In the genomic region with DNA sequence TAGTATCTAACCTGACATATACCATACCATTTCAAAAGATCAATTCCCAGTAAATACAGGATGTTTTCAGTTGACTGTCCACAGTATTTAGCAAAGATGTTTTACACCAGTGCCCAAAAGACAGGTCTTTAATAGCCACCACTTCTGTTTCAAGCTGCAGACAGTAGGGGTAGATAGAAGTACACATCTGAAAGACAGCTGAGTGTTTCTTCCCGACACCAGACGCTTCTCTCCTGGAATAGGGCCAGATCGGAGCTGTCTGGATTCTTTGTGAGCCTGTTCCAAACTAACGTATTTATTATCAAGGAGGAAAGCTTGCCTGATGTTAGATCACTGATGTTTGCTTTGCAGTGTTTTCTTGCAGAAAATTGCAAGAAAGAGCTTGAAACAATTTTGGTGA, we compare ENCODE assay signal across 10 cellular contexts.
A peak's percentile ranks its signal among the peaks of the same experiment; 100 is the strongest.
DNase-seq lines count a peak whose midpoint lies in the region; ATAC-seq and TF ChIP-seq lines count a peak whose summit lies in the region.
"Had no signal": no experiment of that assay in that cellular context is flagged by ENCODE, and none has a peak within 500 bp of the region (broad histone marks: within the 10 kb centered on the region; RNA-seq: fewer than 3 reads in every experiment).

No MANE protein-coding gene starts in this region.

- DNase-seq in EL (peak; percentile 51), RWPE2 (ENCODE audit: low spot score) (no peak), fibroblast of the aortic adventitia (ENCODE audit: low read depth) (peak; percentile 48), osteocyte (ENCODE audit: extremely low spot score, unreplicated experiment) (no peak)
- no peak for DNase-seq in activated T-helper 2 cell treated with anti-CD3 and anti-CD28 coated beads, Interferon-gamma antibody, Interleukin-2, Interleukin-4, amounts not matched to agents 10 μg/mL and 5 μg/mL and 100 μg/mL, durations not matched to agents 14 hours and 24 hours and 36 hours (ENCODE audit: low spot score)
- no peak for DNase-seq in stimulated activated CD4-positive, alpha-beta T cell treated with anti-CD3 and anti-CD28 coated beads, Interleukin-2, amount 100 ng/mL, for 24 hours
- DNase-seq: SHP77 treated with DMSO at 0.1 percent for 48 hours, upper lobe of left lung had no signal

- no peaks in the 10 kb centered on the region for H3K36me3 ChIP-seq in RWPE2 (ENCODE audit: low read depth)
- H3K36me3 ChIP-seq: upper lobe of left lung had no signal

- H3K9me3 ChIP-seq in RWPE2 (ENCODE audit: severe bottlenecking), result no peaks in the 10 kb centered on the region
- H3K9me3 ChIP-seq: upper lobe of left lung had no signal

- H3K27me3 Mint-ChIP-seq in osteocyte (ENCODE audit: unreplicated experiment), result no peaks in the 10 kb centered on the region
- peaks cover 7% of the 10 kb centered on the region for H3K27me3 Mint-ChIP-seq in activated T-helper 2 cell treated with anti-CD3 and anti-CD28 coated beads, Interferon-gamma antibody, Interleukin-2, Interleukin-4, amounts not matched to agents 10 μg/mL and 5 μg/mL and 100 μg/mL, durations not matched to agents 14 hours and 24 hours and 36 hours (ENCODE audit: low read depth)

- H3K4me3 Mint-ChIP-seq in osteocyte (ENCODE audit: unreplicated experiment), result no peak overlapping the region
- H3K4me3 Mint-ChIP-seq in activated T-helper 2 cell treated with anti-CD3 and anti-CD28 coated beads, Interferon-gamma antibody, Interleukin-2, Interleukin-4, amounts not matched to agents 10 μg/mL and 5 μg/mL and 100 μg/mL, durations not matched to agents 14 hours and 24 hours and 36 hours (ENCODE audit: low read depth), result no peak overlapping the region

- no peak overlapping the region for H3K4me3 ChIP-seq in RWPE2 (ENCODE audit: severe bottlenecking)
- H3K4me3 ChIP-seq in fibroblast of the aortic adventitia (ENCODE audit: low read depth, low read length), result no peak overlapping the region
- H3K4me3 ChIP-seq: upper lobe of left lung had no signal

- TF ChIP-seq CTCF in RWPE2 (IDR thresholded peaks at IDR 0.05; ENCODE audit: poor library complexity, severe bottlenecking) (peak; percentile 58), fibroblast of the aortic adventitia (IDR thresholded peaks at IDR 0.05; ENCODE audit: insufficient read depth, low read length) (no peak), osteocyte (IDR thresholded peaks at IDR 0.05) (peak; percentile 56)

- H3K9me3 Mint-ChIP-seq in osteocyte (ENCODE audit: unreplicated experiment), result no peaks in the 10 kb centered on the region
- H3K9me3 Mint-ChIP-seq in activated T-helper 2 cell treated with anti-CD3 and anti-CD28 coated beads, Interferon-gamma antibody, Interleukin-2, Interleukin-4, amounts not matched to agents 10 μg/mL and 5 μg/mL and 100 μg/mL, durations not matched to agents 14 hours and 24 hours and 36 hours, result no peaks in the 10 kb centered on the region

- H3K36me3 Mint-ChIP-seq in osteocyte (ENCODE audit: unreplicated experiment), result no peaks in the 10 kb centered on the region
- H3K36me3 Mint-ChIP-seq in activated T-helper 2 cell treated with anti-CD3 and anti-CD28 coated beads, Interferon-gamma antibody, Interleukin-2, Interleukin-4, amounts not matched to agents 10 μg/mL and 5 μg/mL and 100 μg/mL, durations not matched to agents 14 hours and 24 hours and 36 hours (ENCODE audit: low read depth), result no peaks in the 10 kb centered on the region

- H3K4me1 ChIP-seq in RWPE2 (ENCODE audit: insufficient read depth, poor library complexity, severe bottlenecking), result no peaks in the 10 kb centered on the region

- peaks cover 12% of the 10 kb centered on the region for H3K4me1 Mint-ChIP-seq in osteocyte (ENCODE audit: unreplicated experiment)
- peaks cover 3% of the 10 kb centered on the region for H3K4me1 Mint-ChIP-seq in activated T-helper 2 cell treated with anti-CD3 and anti-CD28 coated beads, Interferon-gamma antibody, Interleukin-2, Interleukin-4, amounts not matched to agents 10 μg/mL and 5 μg/mL and 100 μg/mL, durations not matched to agents 14 hours and 24 hours and 36 hours (ENCODE audit: low read depth)

- intact Hi-C loops in activated T-helper 2 cell treated with anti-CD3 and anti-CD28 coated beads, Interferon-gamma antibody, Interleukin-2, Interleukin-4, amounts not matched to agents 10 μg/mL and 5 μg/mL and 100 μg/mL, durations not matched to agents 14 hours and 24 hours and 36 hours (cut with micrococcal nuclease), result no loop called here

- H3K27ac ChIP-seq in RWPE2 (ENCODE audit: poor library complexity, severe bottlenecking), result no peak overlapping the region
- H3K27ac ChIP-seq: upper lobe of left lung had no signal

- ATAC-seq in RWPE2 (ENCODE audit: low read depth), result peak; percentile 70
- ATAC-seq in HG03196 (IDR thresholded peaks at IDR 0.05; ENCODE audit: unreplicated experiment), result no peak
- no peak for ATAC-seq in HG03521 (IDR thresholded peaks at IDR 0.05; ENCODE audit: unreplicated experiment)

- no peaks in the 10 kb centered on the region for H3K27me3 ChIP-seq in RWPE2 (ENCODE audit: insufficient read depth, poor library complexity, severe bottlenecking)
- H3K27me3 ChIP-seq: upper lobe of left lung had no signal

- no peak overlapping the region for H3K27ac Mint-ChIP-seq in osteocyte (ENCODE audit: unreplicated experiment)
- H3K27ac Mint-ChIP-seq in activated T-helper 2 cell treated with anti-CD3 and anti-CD28 coated beads, Interferon-gamma antibody, Interleukin-2, Interleukin-4, amounts not matched to agents 10 μg/mL and 5 μg/mL and 100 μg/mL, durations not matched to agents 14 hours and 24 hours and 36 hours, result no peak overlapping the region

Comparison
In these comparisons a context has a peak if more than half of its experiments do, and no peak if none do; other contexts are left out.
1. DNase-seq: peak in EL (single experiment) and fibroblast of the aortic adventitia (single experiment); none in RWPE2 (single experiment), osteocyte (single experiment), activated T-helper 2 cell treated with anti-CD3 and anti-CD28 coated beads, Interferon-gamma antibody, Interleukin-2, Interleukin-4, amounts not matched to agents 10 μg/mL and 5 μg/mL and 100 μg/mL, durations not matched to agents 14 hours and 24 hours and 36 hours (single experiment) and stimulated activated CD4-positive, alpha-beta T cell treated with anti-CD3 and anti-CD28 coated beads, Interleukin-2, amount 100 ng/mL, for 24 hours (0 of 2).